8 cellular contexts compared by ENCODE assay signal in genomic region chr5:140107312-140108092, GRCh38. TPM values are rescaled to one million over a fixed set of nuclear protein-coding genes. Genes with fewer than 3 reads are reported as not detected.
A peak's percentile ranks its signal among the peaks of the same experiment; 100 is the strongest.
DNase-seq lines count a peak whose midpoint lies in the region; ATAC-seq and TF ChIP-seq lines count a peak whose summit lies in the region.

No MANE protein-coding gene starts in this region.

- WGBS in smooth muscle cell (ENCODE audit: low lambda C conversion rate) = under 1% methylated on average over 52 of the region's 88 CpGs

- H2AFZ ChIP-seq in ACC112 (ENCODE audit: low read length, unreplicated experiment) (peak overlapping the region; percentile 79), smooth muscle cell (ENCODE audit: low read depth) (peak overlapping the region; percentile 95)

- no peak for TF ChIP-seq CTCF in VCaP (conservative IDR thresholded peaks at IDR 0.05)
- TF ChIP-seq CTCF in breast epithelium (IDR thresholded peaks at IDR 0.05) = peak in 1 of 3 donors; percentile 28
- no peak for TF ChIP-seq CTCF in smooth muscle cell (IDR thresholded peaks at IDR 0.05; ENCODE audit: borderline replicate concordance, insufficient read depth, poor library complexity, severe bottlenecking)

- peaks cover 24% of the 10 kb centered on the region for H3K4me1 ChIP-seq in ACC112 (ENCODE audit: control insufficient read depth, insufficient read depth, low read length, unreplicated experiment)
- peaks cover 0 to 15% of the 10 kb centered on the region in 2 donors for H3K4me1 ChIP-seq in breast epithelium
- H3K4me1 ChIP-seq in smooth muscle cell (ENCODE audit: low read depth) = peaks cover 20% of the 10 kb centered on the region

- H3K4me3 ChIP-seq in ACC112 (ENCODE audit: low read depth, low read length) = peak overlapping the region; percentile 94
- peak overlapping the region; percentile 64 to 81 (median 78) for H3K4me3 ChIP-seq in breast epithelium
- H3K4me3 ChIP-seq in smooth muscle cell = peak overlapping the region; percentile 73

- H3K9ac ChIP-seq in smooth muscle cell (ENCODE audit: low read depth) = peak overlapping the region; percentile 86

- H3K27me3 ChIP-seq in ACC112 (ENCODE audit: insufficient read depth, low read length) (no peaks in the 10 kb centered on the region), breast epithelium (no peaks in the 10 kb centered on the region), smooth muscle cell (ENCODE audit: low read depth) (peaks cover 77% of the 10 kb centered on the region)

- H3K9me3 ChIP-seq in breast epithelium (no peaks in the 10 kb centered on the region), smooth muscle cell (replicated peaks; ENCODE audit: low read depth) (no peaks in the 10 kb centered on the region)

- peak; percentile 71 for TF ChIP-seq POLR2A in GM18526 (IDR thresholded peaks at IDR 0.05; ENCODE audit: extremely low read depth, insufficient read length)
- peak; percentile 77 for TF ChIP-seq POLR2A in breast epithelium (IDR thresholded peaks at IDR 0.05)

- H3K79me2 ChIP-seq in ACC112 (ENCODE audit: control insufficient read depth, insufficient read depth, low read length, unreplicated experiment) (peaks cover 46% of the 10 kb centered on the region), smooth muscle cell (ENCODE audit: low read depth) (peaks cover 13% of the 10 kb centered on the region)

- peaks cover 19% of the 10 kb centered on the region for H3F3A ChIP-seq in smooth muscle cell (ENCODE audit: low read depth)

- intact Hi-C loops in breast epithelium (cut with DNase I; ENCODE audit: low total_unique reads) = no loop called here

- peak overlapping the region; percentile 96 for H3K4me2 ChIP-seq in smooth muscle cell

- DNase-seq in NCI-H2171 (lab: John Stamatoyannopoulos, UW) (peak; percentile 80), breast epithelium (ENCODE audit: low spot score in 2 of 2) (peak; percentile 80 to 92), iPS-NIHi7 (ENCODE audit: extremely low spot score) (peak; percentile 85), smooth muscle cell (lab: John Stamatoyannopoulos, UW; ENCODE audit: unreplicated experiment) (peak; percentile 60)

- H3K27ac ChIP-seq in ACC112 (ENCODE audit: low read depth, low read length) (peak overlapping the region; percentile 74), VCaP (peak overlapping the region; percentile 97), breast epithelium (peak overlapping the region; percentile 99), smooth muscle cell (ENCODE audit: low read depth) (peak overlapping the region; percentile 88)

- peaks cover 44% of the 10 kb centered on the region for H4K20me1 ChIP-seq in smooth muscle cell (ENCODE audit: low read depth)

- peak; percentile 83 for ATAC-seq in HG03064 (IDR thresholded peaks at IDR 0.05; ENCODE audit: low read depth, unreplicated experiment)

- H3K36me3 ChIP-seq in ACC112 (ENCODE audit: insufficient read depth, low read length) (no peaks in the 10 kb centered on the region), breast epithelium (no peaks in the 10 kb centered on the region), smooth muscle cell (ENCODE audit: low read depth) (no peaks in the 10 kb centered on the region)

RNA-seq across cellular contexts. Expression of gene PURA, which starts 6.4 kb away (rescaled TPM):
- total RNA-seq in breast epithelium (10 to 100 TPM; 27.9 to 33.8 (median 30.1) TPM), smooth muscle cell (9.4 and 9.8 TPM in 2 replicates)
- 5.2 and 5.9 TPM in 2 replicates for polyA plus RNA-seq in smooth muscle cell

RNA-seq across cellular contexts. Expression of gene IGIP, which starts 18.2 kb away (rescaled TPM):
- total RNA-seq in breast epithelium = 10 to 100 TPM; 19.0 to 23.1 (median 21.8) TPM
- total RNA-seq in smooth muscle cell = 2.5 and 4.3 TPM in 2 replicates
- 0.72 and 1.4 TPM in 2 replicates for polyA plus RNA-seq in smooth muscle cell

Comparison
In these comparisons a context has a peak if more than half of its experiments do, and no peak if none do; other contexts are left out.
1. Peak in every context shown above with its lines: DNase-seq, ATAC-seq, H3K4me3 ChIP-seq and H3K27ac ChIP-seq.